ENCODE assay signal across 9 cellular contexts in the genomic region with DNA sequence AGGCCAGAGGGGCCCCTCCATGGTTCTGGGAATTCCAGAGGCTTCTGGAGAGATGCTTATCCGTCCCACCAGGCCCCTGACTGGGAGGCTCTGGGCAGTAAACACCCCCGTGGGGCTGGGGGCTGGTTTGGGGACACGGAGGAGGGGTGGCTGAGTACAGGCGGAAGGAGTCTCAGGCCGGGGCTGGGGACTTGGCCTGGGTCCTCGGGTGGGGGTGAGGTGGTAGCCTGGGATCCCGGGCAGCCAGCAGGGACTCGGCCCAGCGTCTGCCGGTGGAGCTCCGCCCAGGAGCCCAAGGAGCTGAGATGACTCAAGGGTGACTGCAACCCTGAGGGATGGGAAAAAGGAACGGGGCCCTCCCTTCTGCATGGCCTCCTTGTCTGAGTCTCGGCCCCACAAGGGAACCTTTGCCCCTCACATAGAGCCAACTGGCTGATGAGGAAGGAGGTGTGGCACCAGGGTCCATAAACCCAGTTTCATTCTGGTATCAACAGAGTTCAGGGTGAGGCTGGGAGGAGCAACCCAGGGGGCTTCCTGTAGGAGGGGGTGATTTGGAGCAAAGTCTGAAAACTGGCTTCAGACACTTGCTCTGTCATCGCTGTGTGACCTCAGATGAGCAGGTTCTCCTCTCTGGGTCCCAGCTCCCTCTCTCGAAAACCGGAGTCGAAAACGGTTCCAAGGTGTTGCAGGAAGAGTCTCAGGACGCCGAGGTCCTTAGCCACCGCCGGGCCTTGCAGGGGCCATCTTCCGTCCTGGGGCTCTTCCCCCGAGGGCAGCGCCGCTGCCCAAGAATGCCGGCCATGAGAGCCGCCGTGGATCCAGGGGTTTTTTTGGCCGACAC. TPM values are rescaled to one million over a fixed set of nuclear protein-coding genes. Genes with fewer than 3 reads are reported as not detected.
A peak's percentile ranks its signal among the peaks of the same experiment; 100 is the strongest.
DNase-seq lines count a peak whose midpoint lies in the region; ATAC-seq and TF ChIP-seq lines count a peak whose summit lies in the region.
"Had no signal": no experiment of that assay in that cellular context is flagged by ENCODE, and none has a peak within 500 bp of the region (broad histone marks: within the 10 kb centered on the region; RNA-seq: fewer than 3 reads in every experiment).

No MANE protein-coding gene starts in this region.

- peaks cover 7% of the 10 kb centered on the region for H3K9me3 ChIP-seq in adipocyte (ENCODE audit: control insufficient read depth, low read length)
- H3K9me3 ChIP-seq in upper lobe of left lung, result peaks cover 0 to 14% (median 7%) of the 10 kb centered on the region in 4 donors

- no peak overlapping the region for H3K4me3 ChIP-seq in adipocyte (ENCODE audit: low read length)
- H3K4me3 ChIP-seq in upper lobe of left lung, result peak overlapping the region in 3 of 4 donors; percentile 40 to 46 (median 41)

- H3K36me3 ChIP-seq in adipocyte (ENCODE audit: control insufficient read depth, insufficient read depth, low read length, severe bottlenecking) (no peaks in the 10 kb centered on the region), upper lobe of left lung (peaks cover 0 to 10% (median 3%) of the 10 kb centered on the region in 4 donors)

- no peak for TF ChIP-seq CTCF in upper lobe of left lung (IDR thresholded peaks at IDR 0.05)

- in situ Hi-C loops in KBM-7 (cut with MboI; ENCODE audit: low pct_unique_long_range_greater_than_20kb, low sequenced_read_pairs), result no loop called here

- no peak for TF ChIP-seq EP300 in upper lobe of left lung (IDR thresholded peaks at IDR 0.05)

- peak overlapping the region; percentile 64 for H3K9ac ChIP-seq in adipocyte (ENCODE audit: low read length)

- H3K4me1 ChIP-seq in adipocyte (ENCODE audit: control insufficient read depth, insufficient read depth, low read length) (peaks cover 21% of the 10 kb centered on the region), upper lobe of left lung (peaks cover 5 to 33% (median 10%) of the 10 kb centered on the region in 4 donors)

- ATAC-seq in upper lobe of left lung (ENCODE audit: low FRiP score in 2 of 2) (peak; percentile 61 to 78), left lobe of liver (no peak)

- peak overlapping the region; percentile 73 to 79 (median 76) for H3K27ac ChIP-seq in upper lobe of left lung

- no peaks in the 10 kb centered on the region for H3K27me3 ChIP-seq in adipocyte (replicated peaks; ENCODE audit: control insufficient read depth, insufficient read depth, low read length)
- no peaks in the 10 kb centered on the region for H3K27me3 ChIP-seq in upper lobe of left lung

- DNase-seq in NOMO-1 (lab: John Stamatoyannopoulos, UW; ENCODE audit: unreplicated experiment in 2 of 2) (peak; percentile 21 to 37), NOMO-1 treated with dmso at 0.1 percent for 144 hours (lab: John Stamatoyannopoulos, UW; ENCODE audit: unreplicated experiment) (no peak), adipocyte (ENCODE audit: low read depth) (peak; percentile 85), iPS-NIHi7 (ENCODE audit: extremely low spot score) (peak; percentile 66), upper lobe of left lung (peak; percentile 61 to 77), KBM-7 (no peak), left lobe of liver (ENCODE audit: low spot score) (no peak)
- no peak for DNase-seq in stimulated activated CD4-positive, alpha-beta T cell treated with anti-CD3 and anti-CD28 coated beads, Interleukin-15, amount 100 ng/mL, for 24 hours

- TF ChIP-seq POLR2A in upper lobe of left lung (IDR thresholded peaks at IDR 0.05), result no peak

- WGBS in upper lobe of left lung, 2 donors, result 66 to 83% methylated on average over 7 to 24 of the region's 30 CpGs

RNA-seq across cellular contexts. Expression of a gene that starts 0.8 kb away (rescaled TPM):
- total RNA-seq in upper lobe of left lung (10 to 100 TPM; 22.5 to 51.5 (median 37.5) TPM), left lobe of liver (0.18 TPM)
- total RNA-seq: B cell had no signal

RNA-seq across cellular contexts. Expression of a gene that starts 43.0 kb away (rescaled TPM):
- total RNA-seq in upper lobe of left lung (10 to 100 TPM; 12.5 to 65.6 (median 37.4) TPM), left lobe of liver (6.6 TPM)
- total RNA-seq: B cell had no signal

RNA-seq across cellular contexts. Expression of a gene that starts 45.5 kb away (rescaled TPM):
- total RNA-seq in upper lobe of left lung, result 100 to 1,000 TPM; 122 to 270 (median 219) TPM
- total RNA-seq in left lobe of liver, result 115 TPM

RNA-seq across cellular contexts. Expression of a gene that starts 56.5 kb away (rescaled TPM):
- total RNA-seq in upper lobe of left lung (under 1 TPM in 2 of 6 donors, not detected in 4; 0.37 to 0.46 TPM), left lobe of liver (not detected)
- total RNA-seq: B cell had no signal

Comparison
In these comparisons a context has a peak if more than half of its experiments do, and no peak if none do; other contexts are left out.
1. DNase-seq: peak in NOMO-1 (2 of 2), adipocyte (single experiment), iPS-NIHi7 (single experiment) and upper lobe of left lung (2 of 2); none in NOMO-1 treated with dmso at 0.1 percent for 144 hours (single experiment), stimulated activated CD4-positive, alpha-beta T cell treated with anti-CD3 and anti-CD28 coated beads, Interleukin-15, amount 100 ng/mL, for 24 hours (single experiment), KBM-7 (single experiment) and left lobe of liver (single experiment).
2. RNA of a gene that starts 0.8 kb away (total RNA-seq): 22.5 to 51.5 TPM in upper lobe of left lung; 0.18 TPM in left lobe of liver (single experiment); every median in the first group is over 10 times any median in the second.